Comparison of ENCODE assay signal across 9 cellular contexts in genomic region chr2:239303711-239304532, GRCh38.
DNase-seq lines count a peak whose midpoint lies in the region; ATAC-seq, FAIRE-seq and TF ChIP-seq lines count a peak whose summit lies in the region.
"Had no signal": no experiment of that assay in that cellular context is flagged by ENCODE, and none has a peak within 500 bp of the region (broad histone marks: within the 10 kb centered on the region; RNA-seq: fewer than 3 reads in every experiment).

No MANE protein-coding gene starts in this region.

- no peak overlapping the region for H3K9ac ChIP-seq in PC-3 (ENCODE audit: low read length)

- intact Hi-C loops in pancreas (cut with DNase I) (no loop called here), PC-3 (cut with micrococcal nuclease) (no loop called here)

- no peaks in the 10 kb centered on the region for H3F3A ChIP-seq in PC-3 (ENCODE audit: low read length, unreplicated experiment)

- no peak overlapping the region for H3K4me2 ChIP-seq in PC-3 (ENCODE audit: low read length)

- peaks cover 39% of the 10 kb centered on the region for H3K4me1 Mint-ChIP-seq in activated T-cell treated with anti-CD3 and anti-CD28 coated beads, Interleukin-2, amount 50 U/mL, for 4 hours (ENCODE audit: low read depth)

- no TSS peak for BruUV-seq in PC-3 (replicated peaks; lab: Mats Ljungman, UMichigan)

- H3K27me3 ChIP-seq in pancreas (no peaks in the 10 kb centered on the region), PC-3 (ENCODE audit: low read length) (no peaks in the 10 kb centered on the region)

- TF ChIP-seq CTCF in GM13976 (IDR thresholded peaks at IDR 0.05; ENCODE audit: borderline replicate concordance, control extremely low read depth, extremely low read depth, insufficient read depth, missing control alignments) (no peak), pancreas (IDR thresholded peaks at IDR 0.05) (no peak), PC-3 (conservative IDR thresholded peaks at IDR 0.05; ENCODE audit: low read depth, low read length) (no peak)

- no peak for FAIRE-seq in pancreas (lab: Jason Lieb, UNC)

- 62% methylated on average over 21 of the region's 21 CpGs for WGBS in pancreas, 2 donors

- H3K4me1 ChIP-seq in pancreas (peaks cover 24 to 28% (median 24%) of the 10 kb centered on the region in 3 donors), PC-3 (ENCODE audit: insufficient read depth, low read length) (no peaks in the 10 kb centered on the region)

- no peaks in the 10 kb centered on the region for H3K79me2 ChIP-seq in PC-3 (ENCODE audit: low read length)

- ATAC-seq in GM21825 (IDR thresholded peaks at IDR 0.05; ENCODE audit: unreplicated experiment) (peak; percentile 53), pancreas (peak; percentile 60 to 74 (median 69)), PC-3 (no peak), HG03469 (IDR thresholded peaks at IDR 0.05; ENCODE audit: unreplicated experiment) (no peak)
- peak; percentile 84 to 87 for ATAC-seq in activated T-cell treated with anti-CD3 and anti-CD28 coated beads, Interleukin-2, amount 50 U/mL, for 4 hours

- H3K27me3 Mint-ChIP-seq in activated T-cell treated with anti-CD3 and anti-CD28 coated beads, Interleukin-2, amount 50 U/mL, for 4 hours (ENCODE audit: low read depth) = no peaks in the 10 kb centered on the region

- no peaks in the 10 kb centered on the region for H4K20me1 ChIP-seq in PC-3 (ENCODE audit: low read length)

- no peak overlapping the region for H2AFZ ChIP-seq in PC-3 (ENCODE audit: low read length)

- no peaks in the 10 kb centered on the region for H3K9me2 ChIP-seq in PC-3 (replicated peaks; ENCODE audit: low read length)

- POLR2A ChIA-PET in PC-3 (lab: Charles Lee; ENCODE audit: unreplicated experiment) = no interaction called here

- no peak overlapping the region for H3K4me3 ChIP-seq in pancreas
- no peak overlapping the region for H3K4me3 ChIP-seq in PC-3 (ENCODE audit: low read length)

- no peaks in the 10 kb centered on the region for H3K9me3 ChIP-seq in pancreas
- H3K9me3 ChIP-seq in PC-3 (ENCODE audit: low read length) = no peaks in the 10 kb centered on the region

- H3K27ac ChIP-seq in pancreas = peak overlapping the region in 2 of 4 donors; percentile 23 to 28
- no peak overlapping the region for H3K27ac ChIP-seq in PC-3 (ENCODE audit: low read length)

- CTCF ChIA-PET in PC-3 (lab: Charles Lee) = no interaction called here

- H3K4me3 Mint-ChIP-seq in activated T-cell treated with anti-CD3 and anti-CD28 coated beads, Interleukin-2, amount 50 U/mL, for 4 hours = no peak overlapping the region

- no peaks in the 10 kb centered on the region for H3K9me3 Mint-ChIP-seq in activated T-cell treated with anti-CD3 and anti-CD28 coated beads, Interleukin-2, amount 50 U/mL, for 4 hours

- DNase-seq in GM13976 (ENCODE audit: low spot score) (peak; percentile 55), pancreas (peak in 3 of 6 donors; percentile 16 to 55 (median 51)), PC-3 (no peak), NCI-H128 (lab: John Stamatoyannopoulos, UW; ENCODE audit: unreplicated experiment) (no peak), NCI-H526 (lab: John Stamatoyannopoulos, UW) (no peak)
- no peak for DNase-seq in activated T-cell treated with anti-CD3 and anti-CD28 coated beads, Interleukin-2, amount 50 U/mL, for 4 hours
- DNase-seq: NK-92 treated with Interleukin-12 subunit alpha and Interleukin-12 subunit beta, amount 100 ng/mL, for 24 hours had no signal

- H3K36me3 Mint-ChIP-seq in activated T-cell treated with anti-CD3 and anti-CD28 coated beads, Interleukin-2, amount 50 U/mL, for 4 hours (ENCODE audit: insufficient read depth) = no peaks in the 10 kb centered on the region

- in situ Hi-C loops in GM13976 (cut with MboI; ENCODE audit: low sequenced_read_pairs, unreplicated experiment) = no loop called here

- H3K36me3 ChIP-seq in pancreas = no peaks in the 10 kb centered on the region
- no peaks in the 10 kb centered on the region for H3K36me3 ChIP-seq in PC-3 (ENCODE audit: low read depth, low read length)

Comparison
In these comparisons a context has a peak if more than half of its experiments do, and no peak if none do; other contexts are left out.
1. ATAC-seq: peak in GM21825 (single experiment), activated T-cell treated with anti-CD3 and anti-CD28 coated beads, Interleukin-2, amount 50 U/mL, for 4 hours (2 of 2) and pancreas (4 of 4); none in PC-3 (single experiment) and HG03469 (single experiment).